Comparison of ENCODE assay signal across 8 cellular contexts in genomic region chr6:24695635-24696034, GRCh38. TPM values are rescaled to one million over a fixed set of nuclear protein-coding genes. Genes with fewer than 3 reads are reported as not detected.
DNase-seq lines count a peak whose midpoint lies in the region; ATAC-seq and TF ChIP-seq lines count a peak whose summit lies in the region.
"Not testable (repeated sequence)": the region's sequence is repeated elsewhere in the genome, so short reads cannot be mapped to it uniquely, and the experiment has no call there.

No MANE protein-coding gene starts in this region.

- not testable (repeated sequence) for H3K27me3 ChIP-seq in kidney epithelial cell (ENCODE audit: control insufficient read depth, insufficient read depth, low read length)

- DNase-seq in Ammon's horn (ENCODE audit: low spot score) = peak; percentile 56
- DNase-seq in HT-29 (ENCODE audit: low spot score) = peak; percentile 75
- DNase-seq in NCI-H69 (lab: John Stamatoyannopoulos, UW) = peak; percentile 66
- DNase-seq in activated CD4-positive, alpha-beta T cell treated with anti-CD3 and anti-CD28 coated beads, Interleukin-2, amount 10 ng/mL, durations not matched to agents 7 days and 5 days = peak; percentile 22
- not testable (repeated sequence) for DNase-seq in chondrocyte (ENCODE audit: low spot score)
- DNase-seq in kidney epithelial cell (ENCODE audit: low read depth) = peak; percentile 1
- peak; percentile 10 to 34 (median 14) for DNase-seq in stimulated activated CD4-positive, alpha-beta T cell treated with anti-CD3 and anti-CD28 coated beads, Interleukin-12 subunit alpha, Interleukin-12 subunit beta, amount 100 ng/mL, for 48 hours (ENCODE audit: low read depth in 2 of 3, low spot score in 1 of 3)

- TF ChIP-seq CTCF in chondrocyte (IDR thresholded peaks at IDR 0.05) = peak; percentile 87
- peak; percentile 26 for TF ChIP-seq CTCF in kidney epithelial cell (IDR thresholded peaks at IDR 0.05; ENCODE audit: insufficient read depth, low read length, poor library complexity, severe bottlenecking)

- POLR2A ChIA-PET in activated CD4-positive, alpha-beta T cell treated with anti-CD3 and anti-CD28 coated beads, Interleukin-2, amount 10 ng/mL, durations not matched to agents 7 days and 5 days (lab: Charles Lee) = not testable (repeated sequence)

- H3K4me3 Mint-ChIP-seq in activated CD4-positive, alpha-beta T cell treated with anti-CD3 and anti-CD28 coated beads, Interleukin-2, amount 10 ng/mL, durations not matched to agents 7 days and 5 days; chondrocyte (ENCODE audit: unreplicated experiment): not testable (repeated sequence)

- ATAC-seq in GM18909 (IDR thresholded peaks at IDR 0.05; ENCODE audit: poor library complexity, unreplicated experiment) = peak; percentile 68

- H3K4me1 Mint-ChIP-seq in activated CD4-positive, alpha-beta T cell treated with anti-CD3 and anti-CD28 coated beads, Interleukin-2, amount 10 ng/mL, durations not matched to agents 7 days and 5 days = peaks cover 13% of the 10 kb centered on the region
- not testable (repeated sequence) for H3K4me1 Mint-ChIP-seq in chondrocyte (ENCODE audit: low read depth)

- H3K27me3 Mint-ChIP-seq in activated CD4-positive, alpha-beta T cell treated with anti-CD3 and anti-CD28 coated beads, Interleukin-2, amount 10 ng/mL, durations not matched to agents 7 days and 5 days; chondrocyte (ENCODE audit: low read depth): not testable (repeated sequence)

- H3K4me3 ChIP-seq in kidney epithelial cell (ENCODE audit: low read depth, low read length) = not testable (repeated sequence)

- H3K36me3 ChIP-seq in kidney epithelial cell (ENCODE audit: control insufficient read depth, insufficient read depth, low read length) = not testable (repeated sequence)

- H3K36me3 Mint-ChIP-seq in activated CD4-positive, alpha-beta T cell treated with anti-CD3 and anti-CD28 coated beads, Interleukin-2, amount 10 ng/mL, durations not matched to agents 7 days and 5 days (ENCODE audit: low read depth); chondrocyte (ENCODE audit: low read depth): not testable (repeated sequence)

- not testable (repeated sequence) for H3K27ac Mint-ChIP-seq in activated CD4-positive, alpha-beta T cell treated with anti-CD3 and anti-CD28 coated beads, Interleukin-2, amount 10 ng/mL, durations not matched to agents 7 days and 5 days; chondrocyte (ENCODE audit: unreplicated experiment)

- CTCF ChIA-PET in activated CD4-positive, alpha-beta T cell treated with anti-CD3 and anti-CD28 coated beads, Interleukin-2, amount 10 ng/mL, durations not matched to agents 7 days and 5 days (lab: Charles Lee) = interaction anchor here (1.0 kb wide), 1 partner anchor 112 kb away, joined by 3 read pairs; no protein-coding TSS in a partner anchor

- not testable (repeated sequence) for H3K9me3 Mint-ChIP-seq in activated CD4-positive, alpha-beta T cell treated with anti-CD3 and anti-CD28 coated beads, Interleukin-2, amount 10 ng/mL, durations not matched to agents 7 days and 5 days; chondrocyte (ENCODE audit: low read depth)

RNA-seq across cellular contexts. Expression of gene C6orf62, which starts 23.3 kb away (rescaled TPM):
- 50.6 and 52.4 TPM in 2 replicates for total RNA-seq in HT-29 (2014; rRNA removed; shearing (Covaris generic))
- total RNA-seq in activated CD4-positive, alpha-beta T cell treated with anti-CD3 and anti-CD28 coated beads, Interleukin-2, amount 10 ng/mL, durations not matched to agents 7 days and 5 days = 100 to 1,000 TPM; 138 to 153 TPM
- 74.0 to 91.9 TPM (median 90.2 TPM) in 3 replicates for total RNA-seq in chondrocyte
- total RNA-seq in kidney epithelial cell = 126 and 137 TPM in 2 replicates

RNA-seq across cellular contexts. Expression of gene ACOT13, which starts 28.8 kb away (rescaled TPM):
- 8.7 and 9.9 TPM in 2 replicates for total RNA-seq in HT-29 (2014; rRNA removed; shearing (Covaris generic))
- total RNA-seq in activated CD4-positive, alpha-beta T cell treated with anti-CD3 and anti-CD28 coated beads, Interleukin-2, amount 10 ng/mL, durations not matched to agents 7 days and 5 days = 10 to 100 TPM; 16.0 to 18.3 TPM
- total RNA-seq in chondrocyte (28.4 to 33.1 TPM (median 30.4 TPM) in 3 replicates), kidney epithelial cell (8.2 and 9.1 TPM in 2 replicates)

RNA-seq across cellular contexts. Expression of gene TDP2, which starts 28.9 kb away (rescaled TPM):
- total RNA-seq in HT-29 (2014; rRNA removed; shearing (Covaris generic)) = 13.3 and 14.4 TPM in 2 replicates
- total RNA-seq in activated CD4-positive, alpha-beta T cell treated with anti-CD3 and anti-CD28 coated beads, Interleukin-2, amount 10 ng/mL, durations not matched to agents 7 days and 5 days = 10 to 100 TPM; 43.0 to 47.1 TPM
- total RNA-seq in chondrocyte (23.4 to 32.4 TPM (median 23.8 TPM) in 3 replicates), kidney epithelial cell (26.6 and 27.5 TPM in 2 replicates)

RNA-seq across cellular contexts. Expression of gene KIAA0319, which starts 49.6 kb away (rescaled TPM):
- 0.08 and 0.31 TPM in 2 replicates for total RNA-seq in HT-29 (2014; rRNA removed; shearing (Covaris generic))
- under 1 TPM; 0.10 to 0.15 TPM for total RNA-seq in activated CD4-positive, alpha-beta T cell treated with anti-CD3 and anti-CD28 coated beads, Interleukin-2, amount 10 ng/mL, durations not matched to agents 7 days and 5 days
- total RNA-seq in chondrocyte (0.05 to 0.07 TPM (median 0.05 TPM) in 3 replicates), kidney epithelial cell (0.07 TPM in 1 of 2 replicates, not detected in the other)
